36 cellular contexts compared by ENCODE assay signal in the genomic region with DNA sequence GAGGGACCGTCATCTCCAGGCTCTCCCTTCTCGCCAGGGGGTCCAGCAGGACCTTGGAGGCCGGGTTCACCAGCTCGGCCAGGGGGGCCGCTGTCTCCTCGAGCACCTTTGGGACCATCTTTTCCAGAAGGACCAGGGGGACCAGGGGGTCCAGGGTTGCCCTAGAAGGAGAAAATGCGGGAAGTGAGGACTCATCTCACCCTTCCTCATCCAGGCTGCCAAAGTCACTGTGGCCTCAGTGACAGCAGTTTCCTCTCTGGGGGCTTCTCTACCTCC. TPM values are rescaled to one million over a fixed set of nuclear protein-coding genes. Genes with fewer than 3 reads are reported as not detected.
"Had no signal": no experiment of that assay in that cellular context is flagged by ENCODE, and none has a peak within 500 bp of the region (broad histone marks: within the 10 kb centered on the region; RNA-seq: fewer than 3 reads in every experiment).

No MANE protein-coding gene starts in this region.

- H3K4me1 ChIP-seq: ascending aorta had no signal

- H3K4me3 ChIP-seq: ascending aorta, cardiac muscle cell had no signal

- H3K27me3 Mint-ChIP-seq: activated naive CD4-positive, alpha-beta T cell treated with anti-CD3 and anti-CD28 coated beads, Interleukin-2, amount 50 U/mL, for 24 hours; activated naive CD8-positive, alpha-beta T cell; activated T-cell treated with anti-CD3 and anti-CD28 coated beads, Interleukin-2, amount 50 U/mL, for 24 hours had no signal

- H3K27ac Mint-ChIP-seq: activated B cell treated with CpG ODN at 0.5 μM for 24 hours; activated CD4-positive, alpha-beta memory T cell treated with anti-CD3 and anti-CD28 coated beads, Interleukin-2, amount 10 ng/mL, durations not matched to agents 7 days and 5 days; activated CD4-positive, alpha-beta T cell treated with anti-CD3 and anti-CD28 coated beads, Interleukin-2, amount 10 ng/mL, durations not matched to agents 24 days and 14 days; activated CD8-positive, alpha-beta memory T cell treated with anti-CD3 and anti-CD28 coated beads, Interleukin-2, amount 10 ng/mL, durations not matched to agents 7 days and 5 days; activated CD8-positive, alpha-beta T cell treated with anti-CD3 and anti-CD28 coated beads, Interleukin-2, amount 10 ng/mL, durations not matched to agents 7 days and 5 days; activated naive CD4-positive, alpha-beta T cell treated with anti-CD3 and anti-CD28 coated beads, Interleukin-2, amount 10 ng/mL, durations not matched to agents 7 days and 5 days; activated naive CD4-positive, alpha-beta T cell treated with anti-CD3 and anti-CD28 coated beads, Interleukin-2, amount 50 U/mL, for 24 hours; activated naive CD8-positive, alpha-beta T cell; activated naive CD8-positive, alpha-beta T cell treated with anti-CD3 and anti-CD28 coated beads, Interleukin-2, amount 10 ng/mL, durations not matched to agents 7 days and 5 days; activated naive CD8-positive, alpha-beta T cell treated with anti-CD3 and anti-CD28 coated beads, Interleukin-2, amount 50 U/mL, for 24 hours; activated T-cell treated with anti-CD3 and anti-CD28 coated beads, Interleukin-2, amount 50 U/mL, for 24 hours; activated T-helper 2 cell treated with anti-CD3 and anti-CD28 coated beads, Interferon-gamma antibody, Interleukin-2, Interleukin-4, amounts not matched to agents 10 μg/mL and 5 μg/mL and 100 μg/mL, durations not matched to agents 14 hours and 24 hours and 36 hours; T-helper 1 cell treated with Interleukin-12 subunit alpha and Interleukin-12 subunit beta and Interleukin-4 antibody, amounts not matched to agents 30 μg/mL and 1 μg/mL, for 36 hours; T-helper 2 cell treated with Interferon-gamma antibody and Interleukin-4, amounts not matched to agents 5 μg/mL and 100 μg/mL, for 36 hours had no signal

- H3K36me3 Mint-ChIP-seq: activated CD8-positive, alpha-beta memory T cell treated with anti-CD3 and anti-CD28 coated beads, Interleukin-2, amount 10 ng/mL, durations not matched to agents 7 days and 5 days; activated naive CD4-positive, alpha-beta T cell treated with anti-CD3 and anti-CD28 coated beads, Interleukin-2, amount 10 ng/mL, durations not matched to agents 7 days and 5 days; activated naive CD4-positive, alpha-beta T cell treated with anti-CD3 and anti-CD28 coated beads, Interleukin-2, amount 50 U/mL, for 24 hours; activated naive CD8-positive, alpha-beta T cell; activated naive CD8-positive, alpha-beta T cell treated with anti-CD3 and anti-CD28 coated beads, Interleukin-2, amount 10 ng/mL, durations not matched to agents 7 days and 5 days; brain had no signal

- H3K27me3 ChIP-seq: ascending aorta, cardiac muscle cell had no signal

- ATAC-seq: activated CD8-positive, alpha-beta memory T cell treated with anti-CD3 and anti-CD28 coated beads, Interleukin-2, amount 10 ng/mL, durations not matched to agents 7 days and 5 days; activated CD8-positive, alpha-beta T cell treated with anti-CD3 and anti-CD28 coated beads, Interleukin-2, amount 10 ng/mL, durations not matched to agents 7 days and 5 days; activated naive CD8-positive, alpha-beta T cell treated with anti-CD3 and anti-CD28 coated beads, Interleukin-2, amount 50 U/mL, for 24 hours had no signal

- H3K27ac ChIP-seq: ascending aorta, cardiac muscle cell, VCaP had no signal

- H3K9me3 Mint-ChIP-seq: activated B cell treated with CpG ODN at 0.5 μM for 24 hours; activated CD4-positive, alpha-beta memory T cell treated with anti-CD3 and anti-CD28 coated beads, Interleukin-2, amount 10 ng/mL, durations not matched to agents 7 days and 5 days; activated CD4-positive, alpha-beta T cell treated with anti-CD3 and anti-CD28 coated beads, Interleukin-2, amount 10 ng/mL, durations not matched to agents 24 days and 14 days; activated naive CD4-positive, alpha-beta T cell treated with anti-CD3 and anti-CD28 coated beads, Interleukin-2, amount 10 ng/mL, durations not matched to agents 7 days and 5 days; activated naive CD4-positive, alpha-beta T cell treated with anti-CD3 and anti-CD28 coated beads, Interleukin-2, amount 50 U/mL, for 24 hours; activated naive CD8-positive, alpha-beta T cell treated with anti-CD3 and anti-CD28 coated beads, Interleukin-2, amount 10 ng/mL, durations not matched to agents 7 days and 5 days; activated naive CD8-positive, alpha-beta T cell treated with anti-CD3 and anti-CD28 coated beads, Interleukin-2, amount 50 U/mL, for 24 hours; activated T-cell treated with anti-CD3 and anti-CD28 coated beads, Interleukin-2, amount 50 U/mL, for 24 hours; activated T-helper 2 cell treated with anti-CD3 and anti-CD28 coated beads, Interferon-gamma antibody, Interleukin-2, Interleukin-4, amounts not matched to agents 10 μg/mL and 5 μg/mL and 100 μg/mL, durations not matched to agents 14 hours and 24 hours and 36 hours; brain; central memory CD8-positive, alpha-beta T cell; T-helper 1 cell treated with Interleukin-12 subunit alpha and Interleukin-12 subunit beta and Interleukin-4 antibody, amounts not matched to agents 30 μg/mL and 1 μg/mL, for 36 hours; T-helper 2 cell treated with Interferon-gamma antibody and Interleukin-4, amounts not matched to agents 5 μg/mL and 100 μg/mL, for 36 hours had no signal

- H3K4me3 Mint-ChIP-seq: activated B cell treated with CpG ODN at 0.5 μM for 24 hours; activated CD4-positive, alpha-beta memory T cell treated with anti-CD3 and anti-CD28 coated beads, Interleukin-2, amount 10 ng/mL, durations not matched to agents 7 days and 5 days; activated CD4-positive, alpha-beta T cell treated with anti-CD3 and anti-CD28 coated beads, Interleukin-2, amount 10 ng/mL, durations not matched to agents 24 days and 14 days; activated CD8-positive, alpha-beta memory T cell treated with anti-CD3 and anti-CD28 coated beads, Interleukin-2, amount 10 ng/mL, durations not matched to agents 7 days and 5 days; activated CD8-positive, alpha-beta T cell treated with anti-CD3 and anti-CD28 coated beads, Interleukin-2, amount 10 ng/mL, durations not matched to agents 7 days and 5 days; activated naive CD4-positive, alpha-beta T cell treated with anti-CD3 and anti-CD28 coated beads, Interleukin-2, amount 10 ng/mL, durations not matched to agents 7 days and 5 days; activated naive CD4-positive, alpha-beta T cell treated with anti-CD3 and anti-CD28 coated beads, Interleukin-2, amount 50 U/mL, for 24 hours; activated naive CD8-positive, alpha-beta T cell; activated naive CD8-positive, alpha-beta T cell treated with anti-CD3 and anti-CD28 coated beads, Interleukin-2, amount 10 ng/mL, durations not matched to agents 7 days and 5 days; activated naive CD8-positive, alpha-beta T cell treated with anti-CD3 and anti-CD28 coated beads, Interleukin-2, amount 50 U/mL, for 24 hours; activated T-cell treated with anti-CD3 and anti-CD28 coated beads, Interleukin-2, amount 50 U/mL, for 24 hours; brain; central memory CD8-positive, alpha-beta T cell; T-helper 1 cell treated with Interleukin-12 subunit alpha and Interleukin-12 subunit beta and Interleukin-4 antibody, amounts not matched to agents 30 μg/mL and 1 μg/mL, for 36 hours; T-helper 2 cell treated with Interferon-gamma antibody and Interleukin-4, amounts not matched to agents 5 μg/mL and 100 μg/mL, for 36 hours had no signal

- DNase-seq: activated B cell treated with CpG ODN at 0.5 μM for 24 hours; activated CD4-positive, alpha-beta memory T cell treated with anti-CD3 and anti-CD28 coated beads, Interleukin-2, amount 10 ng/mL, durations not matched to agents 7 days and 5 days; activated CD4-positive, alpha-beta T cell treated with anti-CD3 and anti-CD28 coated beads for 4 hours; activated CD4-positive, alpha-beta T cell treated with anti-CD3 and anti-CD28 coated beads, Interleukin-2, amount 10 ng/mL, durations not matched to agents 24 days and 14 days; activated CD4-positive, alpha-beta T cell treated with anti-CD3 and anti-CD28 coated beads, Interleukin-2, amount 50 U/mL, for 1 hour; activated CD4-positive, alpha-beta T cell treated with anti-CD3 and anti-CD28 coated beads, Interleukin-2, amount 50 U/mL, for 48 hours; activated CD4-positive, CD25-positive, alpha-beta regulatory T cell treated with anti-CD3 and anti-CD28 coated beads, Interleukin-2, amount 50 U/mL, for 72 hours; activated CD8-positive, alpha-beta memory T cell treated with anti-CD3 and anti-CD28 coated beads for 24 hours; activated CD8-positive, alpha-beta memory T cell treated with anti-CD3 and anti-CD28 coated beads, Interleukin-2, amount 10 ng/mL, durations not matched to agents 7 days and 5 days; activated CD8-positive, alpha-beta memory T cell treated with anti-CD3 and anti-CD28 coated beads, Interleukin-2, amount 50 U/mL, for 48 hours; activated CD8-positive, alpha-beta T cell treated with anti-CD3 and anti-CD28 coated beads, Interleukin-2, amount 10 ng/mL, durations not matched to agents 7 days and 5 days; activated effector memory CD4-positive, alpha-beta T cell treated with Interleukin-2 at 50 U/mL for 16 hours; activated gamma-delta T cell; activated naive CD4-positive, alpha-beta T cell treated with anti-CD3 and anti-CD28 coated beads, Interleukin-2, amount 10 ng/mL, durations not matched to agents 7 days and 5 days; activated naive CD4-positive, alpha-beta T cell treated with Interleukin-2 at 50 U/mL for 16 hours; activated naive CD8-positive, alpha-beta T cell treated with anti-CD3 and anti-CD28 coated beads, Interleukin-2, amount 10 ng/mL, durations not matched to agents 7 days and 5 days; activated naive CD8-positive, alpha-beta T cell treated with anti-CD3 and anti-CD28 coated beads, Interleukin-2, amount 50 U/mL, for 24 hours; activated T-cell treated with anti-CD3 and anti-CD28 coated beads, Interleukin-2, amount 50 U/mL, for 24 hours; activated T-cell treated with anti-CD3 and anti-CD28 coated beads, Interleukin-2, amount 50 U/mL, for 48 hours; amygdala; anterior cingulate cortex; caudate nucleus; cerebellar nuclear complex; T-helper 1 cell; T-helper 2 cell; T-helper 9 cell had no signal

- H3K4me1 Mint-ChIP-seq: activated B cell treated with CpG ODN at 0.5 μM for 24 hours; activated CD4-positive, alpha-beta memory T cell treated with anti-CD3 and anti-CD28 coated beads, Interleukin-2, amount 10 ng/mL, durations not matched to agents 7 days and 5 days; activated CD8-positive, alpha-beta memory T cell treated with anti-CD3 and anti-CD28 coated beads, Interleukin-2, amount 10 ng/mL, durations not matched to agents 7 days and 5 days; activated naive CD4-positive, alpha-beta T cell treated with anti-CD3 and anti-CD28 coated beads, Interleukin-2, amount 10 ng/mL, durations not matched to agents 7 days and 5 days; activated naive CD4-positive, alpha-beta T cell treated with anti-CD3 and anti-CD28 coated beads, Interleukin-2, amount 50 U/mL, for 24 hours; activated naive CD8-positive, alpha-beta T cell treated with anti-CD3 and anti-CD28 coated beads, Interleukin-2, amount 50 U/mL, for 24 hours; brain; central memory CD8-positive, alpha-beta T cell had no signal

- H3K9me3 ChIP-seq: ascending aorta had no signal

- H3K36me3 ChIP-seq: ascending aorta had no signal

RNA-seq across cellular contexts. Expression of a gene that starts 25.7 kb away (rescaled TPM):
- total RNA-seq: activated B cell treated with CpG ODN at 0.5 μM for 24 hours; activated CD4-positive, alpha-beta memory T cell treated with anti-CD3 and anti-CD28 coated beads, Interleukin-2, amount 10 ng/mL, durations not matched to agents 7 days and 5 days; activated CD8-positive, alpha-beta T cell treated with anti-CD3 and anti-CD28 coated beads, Interleukin-2, amount 10 ng/mL, durations not matched to agents 7 days and 5 days; activated naive CD8-positive, alpha-beta T cell treated with anti-CD3 and anti-CD28 coated beads, Interleukin-2, amount 10 ng/mL, durations not matched to agents 7 days and 5 days; ascending aorta had no signal
